ENCODE assay signal across 8 cellular contexts in the genomic region with DNA sequence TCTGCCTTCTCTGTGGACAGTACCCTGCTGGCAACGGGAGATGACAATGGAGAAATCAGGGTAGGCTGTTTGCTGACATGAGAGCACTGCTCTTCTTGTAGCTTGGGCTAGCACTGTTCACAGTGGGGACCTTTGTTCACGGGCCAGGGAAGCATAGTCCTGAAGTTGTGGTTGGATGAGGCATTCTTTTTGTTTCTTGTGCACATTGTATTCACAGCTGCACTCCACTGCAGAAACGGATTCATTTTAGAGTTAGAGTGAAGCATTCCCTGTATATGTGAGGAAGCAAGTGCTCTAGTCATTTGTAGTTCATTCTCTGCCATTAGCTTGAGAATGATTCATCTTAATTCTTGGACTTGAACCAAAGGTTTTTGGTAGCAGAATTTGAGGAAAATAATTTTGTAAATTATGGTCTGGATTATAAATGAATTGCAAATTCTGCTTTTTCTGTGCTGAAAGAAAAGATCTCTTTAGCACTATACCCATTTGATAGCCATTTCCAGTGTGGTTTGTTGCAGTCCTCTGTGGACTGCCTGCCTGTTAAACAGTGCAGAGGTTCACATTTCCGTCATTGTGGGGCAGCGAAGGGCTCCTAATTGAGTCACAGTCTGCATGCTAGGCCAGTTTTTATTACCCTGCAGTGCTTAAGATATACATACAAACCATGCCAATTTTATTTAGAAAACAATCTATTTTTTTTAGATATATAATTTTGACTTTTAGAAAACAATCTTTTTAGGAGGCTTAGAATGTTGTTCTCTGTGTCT.
DNase-seq lines count a peak whose midpoint lies in the region; ATAC-seq and TF ChIP-seq lines count a peak whose summit lies in the region.

No MANE protein-coding gene starts in this region.

- DNase-seq in AG10803 (ENCODE audit: low read depth) (peak; percentile 66), GM12864 (ENCODE audit: low read depth) (no peak), NAMALWA (ENCODE audit: low spot score) (peak; percentile 56), WERI-Rb-1 (peak; percentile 51), fibroblast of gingiva (ENCODE audit: low read depth) (peak; percentile 56), osteocyte (ENCODE audit: extremely low spot score, unreplicated experiment) (no peak), lower leg skin (ENCODE audit: low spot score in 2 of 2) (no peak)

- no peaks in the 10 kb centered on the region for H3K9me3 Mint-ChIP-seq in osteocyte (ENCODE audit: unreplicated experiment)

- TF ChIP-seq CTCF in AG10803 (conservative IDR thresholded peaks at IDR 0.05; ENCODE audit: low read length) (peak; percentile 65), GM12864 (IDR thresholded peaks at IDR 0.05; ENCODE audit: low read depth, low read length, missing control alignments) (peak; percentile 19), WERI-Rb-1 (IDR thresholded peaks at IDR 0.05; ENCODE audit: low read depth, low read length) (peak; percentile 57; the same call in 1 of the 2 replicates), osteocyte (IDR thresholded peaks at IDR 0.05) (peak; percentile 71), lower leg skin (IDR thresholded peaks at IDR 0.05) (no peak)

- ATAC-seq in HG02642 (IDR thresholded peaks at IDR 0.05; ENCODE audit: poor library complexity, unreplicated experiment), result peak; percentile 87

- no peak for TF ChIP-seq POLR2A in lower leg skin (IDR thresholded peaks at IDR 0.05)

- no peak overlapping the region for H3K4me3 Mint-ChIP-seq in osteocyte (ENCODE audit: unreplicated experiment)

- H3K4me3 ChIP-seq in AG10803 (ENCODE audit: low read length), result no peak overlapping the region
- H3K4me3 ChIP-seq in GM12864 (ENCODE audit: low read depth, low read length), result no peak overlapping the region
- no peak overlapping the region for H3K4me3 ChIP-seq in WERI-Rb-1 (ENCODE audit: low read depth, low read length)
- no peak overlapping the region for H3K4me3 ChIP-seq in lower leg skin (ENCODE audit: low read depth, poor library complexity, severe bottlenecking)

- no peak overlapping the region for H3K27ac ChIP-seq in WERI-Rb-1

- H3K27me3 Mint-ChIP-seq in osteocyte (ENCODE audit: unreplicated experiment), result no peaks in the 10 kb centered on the region

- peaks cover 4% of the 10 kb centered on the region for H3K4me1 Mint-ChIP-seq in osteocyte (ENCODE audit: unreplicated experiment)

- peaks cover 32% of the 10 kb centered on the region for H3K36me3 Mint-ChIP-seq in osteocyte (ENCODE audit: unreplicated experiment)

- intact Hi-C loops in lower leg skin (cut with DNase I; ENCODE audit: low total_unique reads), result no loop called here

- H3K27me3 ChIP-seq in WERI-Rb-1 (ENCODE audit: insufficient read depth, low read depth, severe bottlenecking), result no peaks in the 10 kb centered on the region

- WGBS in lower leg skin, 2 donors, result 60 to 63% methylated on average over 5 of the region's 5 CpGs

- H3K36me3 ChIP-seq in WERI-Rb-1, result peaks cover 56% of the 10 kb centered on the region

- no peak overlapping the region for H3K27ac Mint-ChIP-seq in osteocyte (ENCODE audit: unreplicated experiment)

- H3K9me3 ChIP-seq in WERI-Rb-1 (ENCODE audit: severe bottlenecking), result no peaks in the 10 kb centered on the region

Comparison
In these comparisons a context has a peak if more than half of its experiments do, and no peak if none do; other contexts are left out.
1. DNase-seq: peak in AG10803 (single experiment), NAMALWA (single experiment), WERI-Rb-1 (single experiment) and fibroblast of gingiva (single experiment); none in GM12864 (single experiment), osteocyte (single experiment) and lower leg skin (0 of 2).
2. CTCF ChIP-seq: peak in AG10803 (single experiment), GM12864 (single experiment), WERI-Rb-1 (single experiment) and osteocyte (single experiment); none in lower leg skin (0 of 3).